19 cellular contexts compared by ENCODE assay signal in genomic region chr11:27640954-27641353, GRCh38.
"Had no signal": no experiment of that assay in that cellular context is flagged by ENCODE, and none has a peak within 500 bp of the region (broad histone marks: within the 10 kb centered on the region; RNA-seq: fewer than 3 reads in every experiment).

No MANE protein-coding gene starts in this region.

- H3K9me3 ChIP-seq: esophagus squamous epithelium, lower lobe of right lung, prostate gland, tibial artery, upper lobe of left lung, vagina had no signal

- H3K27me3 ChIP-seq: esophagus squamous epithelium, gastroesophageal sphincter, spleen, tibial artery, upper lobe of left lung, vagina had no signal

- H3K27ac ChIP-seq: esophagus squamous epithelium, gastroesophageal sphincter, lower lobe of right lung, parathyroid adenoma, prostate gland, spleen, tibial artery, upper lobe of left lung, vagina had no signal

- H3K4me1 ChIP-seq: gastroesophageal sphincter, lower lobe of right lung, parathyroid adenoma, prostate gland, spleen, tibial artery, upper lobe of left lung, vagina had no signal

- DNase-seq: effector memory CD8-positive, alpha-beta T cell; esophagus squamous epithelium; foreskin fibroblast; glutamatergic neuron; hippocampal formation; lower lobe of right lung; midbrain; spleen; stimulated activated CD4-positive, alpha-beta T cell treated with anti-CD3 and anti-CD28 coated beads, Interleukin-15, amount 100 ng/mL, for 24 hours; stimulated activated CD4-positive, alpha-beta T cell treated with anti-CD3 and anti-CD28 coated beads, Interleukin-1b, Interleukin-23, amount 100 ng/mL, for 48 hours; stimulated activated CD4-positive, alpha-beta T cell treated with anti-CD3 and anti-CD28 coated beads, Interleukin-4, amount 100 ng/mL, for 24 hours; tibial artery; upper lobe of left lung had no signal

- ATAC-seq: effector memory CD8-positive, alpha-beta T cell; gastroesophageal sphincter; lower lobe of right lung; sciatic nerve; stimulated activated memory B cell treated with anti-CD40 and anti-IgM and Interleukin-4, amounts not matched to agents 10 μg/mL and 1 μg/mL and 100 μg/mL, for 72 hours had no signal

- H3K4me3 ChIP-seq: esophagus squamous epithelium, gastroesophageal sphincter, lower lobe of right lung, prostate gland, spleen, tibial artery, upper lobe of left lung, vagina had no signal

- H3K36me3 ChIP-seq: esophagus squamous epithelium, lower lobe of right lung, prostate gland, spleen, upper lobe of left lung, vagina had no signal

- H3K9ac ChIP-seq: parathyroid adenoma had no signal
